ENCODE assay signal across 8 cellular contexts in genomic region chr2:169363570-169364150, GRCh38.
DNase-seq lines count a peak whose midpoint lies in the region; ATAC-seq lines count a peak whose summit lies in the region.

No MANE protein-coding gene starts in this region.

- peak overlapping the region; percentile 72 for H3K4me3 ChIP-seq in endocrine pancreas (ENCODE audit: control insufficient read depth, insufficient read depth, low read length)
- H3K4me3 ChIP-seq in mucosa of stomach (ENCODE audit: low read length), result peak overlapping the region; percentile 56

- H3K36me3 ChIP-seq in endocrine pancreas (ENCODE audit: control insufficient read depth, insufficient read depth, low read length) (no peaks in the 10 kb centered on the region), mucosa of stomach (ENCODE audit: control insufficient read depth, insufficient read depth, low read length) (no peaks in the 10 kb centered on the region)

- H3K9me3 ChIP-seq in endocrine pancreas (ENCODE audit: control insufficient read depth, low read length), result no peaks in the 10 kb centered on the region
- no peaks in the 10 kb centered on the region for H3K9me3 ChIP-seq in mucosa of stomach (ENCODE audit: control insufficient read depth, low read length)

- DNase-seq in NCI-H2107 treated with DMSO at 0.1 percent for 48 hours (lab: John Stamatoyannopoulos, UW; ENCODE audit: unreplicated experiment) (peak; percentile 23), NCI-H2107 (lab: John Stamatoyannopoulos, UW) (no peak), superior temporal gyrus (ENCODE audit: extremely low spot score) (peak; percentile 60)

- peak; percentile 40 for ATAC-seq in HG03457 (IDR thresholded peaks at IDR 0.05; ENCODE audit: unreplicated experiment)
- ATAC-seq in activated CD4-positive, CD25-positive, alpha-beta regulatory T cell treated with anti-CD3 and anti-CD28 coated beads, Interleukin-2, amount 50 U/mL, for 24 hours, result peak; percentile 49 to 61
- no peak for ATAC-seq in HG03571 (IDR thresholded peaks at IDR 0.05; ENCODE audit: unreplicated experiment)

- H3K9ac ChIP-seq in endocrine pancreas (ENCODE audit: control insufficient read depth, insufficient read depth, low read length), result peak overlapping the region; percentile 19
- no peak overlapping the region for H3K9ac ChIP-seq in mucosa of stomach (ENCODE audit: low read length)

- no peaks in the 10 kb centered on the region for H3K4me1 ChIP-seq in endocrine pancreas (ENCODE audit: control insufficient read depth, insufficient read depth, low read length)
- H3K4me1 ChIP-seq in mucosa of stomach (ENCODE audit: control insufficient read depth, insufficient read depth, low read length), result peaks cover 29% of the 10 kb centered on the region

- H3K27me3 ChIP-seq in endocrine pancreas (ENCODE audit: control insufficient read depth, insufficient read depth, low read length), result peaks cover 7% of the 10 kb centered on the region
- H3K27me3 ChIP-seq in mucosa of stomach (ENCODE audit: control insufficient read depth, insufficient read depth, low read length), result peaks cover 51% of the 10 kb centered on the region
